12 cellular contexts compared by ENCODE assay signal in the genomic region with DNA sequence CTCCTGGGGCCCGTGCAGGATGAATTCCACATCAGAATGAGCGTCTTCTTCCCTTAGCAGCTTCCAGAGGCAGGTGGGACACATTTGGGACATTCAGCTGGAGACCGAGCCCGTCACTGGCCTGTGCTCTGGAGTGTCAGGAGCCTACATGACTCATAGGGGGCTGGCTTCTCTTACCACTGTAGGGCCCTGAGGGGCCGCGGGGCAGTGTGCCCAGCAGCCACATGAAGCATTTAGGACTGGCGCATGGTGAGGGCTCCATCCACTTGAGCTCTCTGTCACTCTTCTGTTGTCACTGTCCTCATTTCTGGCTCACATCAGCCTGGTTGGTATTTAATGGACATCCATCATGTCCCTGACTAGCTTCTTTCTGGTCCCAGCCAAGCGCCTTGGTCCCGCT.
"Had no signal": no experiment of that assay in that cellular context is flagged by ENCODE, and none has a peak within 500 bp of the region (broad histone marks: within the 10 kb centered on the region; RNA-seq: fewer than 3 reads in every experiment).

No MANE protein-coding gene starts in this region.

- DNase-seq: effector memory CD4-positive, alpha-beta T cell; head of caudate nucleus; kidney; left cardiac atrium; mammary epithelial cell; mucosa of descending colon; naive thymus-derived CD8-positive, alpha-beta T cell; ovary; stimulated activated CD4-positive, alpha-beta T cell treated with anti-CD3 and anti-CD28 coated beads, Interleukin-12 subunit alpha, Interleukin-12 subunit beta, amount 100 ng/mL, for 4 hours; stimulated activated naive CD4-positive, alpha-beta T cell treated with Interleukin-2 at 50 U/mL for 16 hours; trophoblast cell had no signal

- H3K27me3 Mint-ChIP-seq: naive thymus-derived CD8-positive, alpha-beta T cell had no signal

- H3K4me1 Mint-ChIP-seq: naive thymus-derived CD8-positive, alpha-beta T cell; neural crest cell had no signal

- H3K4me3 Mint-ChIP-seq: naive thymus-derived CD8-positive, alpha-beta T cell; neural crest cell had no signal

- H3K9me3 Mint-ChIP-seq: naive thymus-derived CD8-positive, alpha-beta T cell; neural crest cell had no signal
